9 cellular contexts compared by ENCODE assay signal in the genomic region with DNA sequence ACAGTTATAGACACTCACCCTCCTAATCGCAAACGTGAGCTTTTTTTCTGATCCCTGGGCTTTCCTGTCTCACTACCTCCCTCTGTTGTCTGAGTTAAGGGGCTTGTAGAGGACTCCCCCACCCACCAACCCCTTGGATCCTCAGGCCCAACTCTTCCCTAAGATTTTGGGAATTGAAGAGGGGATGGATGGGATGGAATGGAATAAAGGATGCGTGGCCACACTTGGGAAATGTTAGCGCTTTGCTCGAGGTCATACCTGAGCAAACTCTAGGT. TPM values are rescaled to one million over a fixed set of nuclear protein-coding genes. Genes with fewer than 3 reads are reported as not detected.
DNase-seq lines count a peak whose midpoint lies in the region; ATAC-seq and TF ChIP-seq lines count a peak whose summit lies in the region.
"Had no signal": no experiment of that assay in that cellular context is flagged by ENCODE, and none has a peak within 500 bp of the region (broad histone marks: within the 10 kb centered on the region; RNA-seq: fewer than 3 reads in every experiment).

No MANE protein-coding gene starts in this region.

- H3K4me3 Mint-ChIP-seq in osteocyte (ENCODE audit: unreplicated experiment): peak overlapping the region; percentile 51

- H3K9me3 Mint-ChIP-seq in osteocyte (ENCODE audit: unreplicated experiment): no peaks in the 10 kb centered on the region

- DNase-seq in DMS53 (lab: John Stamatoyannopoulos, UW) (peak; percentile 34), DMS53 treated with DMSO at 0.1 percent for 48 hours (lab: John Stamatoyannopoulos, UW; ENCODE audit: unreplicated experiment) (no peak), NCI-H146 (lab: John Stamatoyannopoulos, UW) (peak; percentile 42), mammary epithelial cell (no peak), osteocyte (ENCODE audit: extremely low spot score, unreplicated experiment) (no peak), HAP-1 (ENCODE audit: low spot score in 2 of 2) (no peak)
- DNase-seq in stimulated activated CD4-positive, alpha-beta T cell treated with anti-CD3 and anti-CD28 coated beads, Interleukin-12 subunit alpha, Interleukin-12 subunit beta, amount 100 ng/mL, for 4 hours: no peak
- DNase-seq: 8988T had no signal

- H3K9me3 ChIP-seq in mammary epithelial cell (replicated peaks; ENCODE audit: insufficient read depth, low read length) (peaks cover 2% of the 10 kb centered on the region), HAP-1 (no peaks in the 10 kb centered on the region)

- BruUV-seq in mammary epithelial cell (replicated peaks; lab: Mats Ljungman, UMichigan): no TSS peak

- dilution Hi-C loops in mammary epithelial cell (cut with HindIII; ENCODE audit: low sequenced_read_pairs): no loop called here

- intact Hi-C loops in mammary epithelial cell (cut with micrococcal nuclease): loop anchor here (10.0 kb wide), 1 partner anchor 841 kb away; no protein-coding TSS in a partner anchor

- H3K36me3 ChIP-seq in mammary epithelial cell (ENCODE audit: insufficient read depth, low read length) (no peaks in the 10 kb centered on the region), HAP-1 (replicated peaks) (no peaks in the 10 kb centered on the region)

- 37% methylated on average over 5 of the region's 5 CpGs for WGBS in mammary epithelial cell (ENCODE audit: low coverage, missing lambda C conversion rate)

- no peaks in the 10 kb centered on the region for H3K36me3 Mint-ChIP-seq in osteocyte (ENCODE audit: unreplicated experiment)

- H3K27me3 Mint-ChIP-seq in osteocyte (ENCODE audit: unreplicated experiment): peaks cover 51% of the 10 kb centered on the region

- CTCF ChIA-PET in mammary epithelial cell (lab: Charles Lee; ENCODE audit: low non-redundant PET): interaction anchor here (0.5 kb wide), 1 partner anchor 819 kb away, joined by 3 read pairs; no protein-coding TSS in a partner anchor

- no peaks in the 10 kb centered on the region for H3K27me3 ChIP-seq in mammary epithelial cell (ENCODE audit: insufficient read depth, low read length)
- H3K27me3 ChIP-seq in HAP-1 (ENCODE audit: low read depth): peaks cover 52% of the 10 kb centered on the region

- H4K20me1 ChIP-seq in mammary epithelial cell (ENCODE audit: insufficient read depth, low read length): no peaks in the 10 kb centered on the region

- no peaks in the 10 kb centered on the region for H3K79me2 ChIP-seq in mammary epithelial cell (ENCODE audit: insufficient read depth, low read length)

- H3K27ac ChIP-seq in mammary epithelial cell (ENCODE audit: insufficient read depth, low read depth, low read length): no peak overlapping the region

- no peak overlapping the region for H3K4me3 ChIP-seq in mammary epithelial cell (replicated peaks in 1 of 3; ENCODE audit: insufficient read depth in 1 of 3, low read depth in 2 of 3, low read length in 3 of 3)
- H3K4me3 ChIP-seq in HAP-1: no peak overlapping the region

- H3K4me1 ChIP-seq in mammary epithelial cell (ENCODE audit: insufficient read depth, low read length) (no peaks in the 10 kb centered on the region), HAP-1 (no peaks in the 10 kb centered on the region)

- no peak for ATAC-seq in HG03280 (IDR thresholded peaks at IDR 0.05; ENCODE audit: unreplicated experiment)

- H3K4me2 ChIP-seq in mammary epithelial cell (ENCODE audit: insufficient read depth, low read depth, low read length): no peak overlapping the region

- H3K27ac Mint-ChIP-seq in osteocyte (ENCODE audit: unreplicated experiment): no peak overlapping the region

- H2AFZ ChIP-seq in mammary epithelial cell (ENCODE audit: low read depth, low read length): peak overlapping the region; percentile 89

- H3K9ac ChIP-seq in mammary epithelial cell (ENCODE audit: insufficient read depth, low read length): no peak overlapping the region

- in situ Hi-C loops in mammary epithelial cell (cut with MboI; ENCODE audit: low sequenced_read_pairs in 2 of 2): no loop called here
- in situ Hi-C loops in HAP-1 (cut with MboI; ENCODE audit: low sequenced_read_pairs): no loop called here

- TF ChIP-seq CTCF in mammary epithelial cell (conservative IDR thresholded peaks at IDR 0.05 in 1 of 2, IDR thresholded peaks at IDR 0.05 in 1 of 2; ENCODE audit: extremely low read depth in 1 of 2, insufficient read depth in 1 of 2, low read depth in 1 of 2, low read length in 2 of 2) (no peak), osteocyte (IDR thresholded peaks at IDR 0.05) (peak; percentile 21)

- peaks cover 14% of the 10 kb centered on the region for H3K4me1 Mint-ChIP-seq in osteocyte (ENCODE audit: unreplicated experiment)

RNA-seq across cellular contexts. Expression of gene CNKSR2, which starts 1.5 kb away (rescaled TPM):
- total RNA-seq in mammary epithelial cell: 1 to 10 TPM; 1.7 to 2.7 TPM
- polyA plus RNA-seq in mammary epithelial cell: 0.65 TPM
- polyA minus RNA-seq in mammary epithelial cell: not detected
- total RNA-seq in osteocyte: 1.1 and 2.5 TPM in 2 replicates

Comparison
In these comparisons a context has a peak if more than half of its experiments do, and no peak if none do; other contexts are left out.
1. DNase-seq: peak in DMS53 (single experiment) and NCI-H146 (single experiment); none in DMS53 treated with DMSO at 0.1 percent for 48 hours (single experiment), mammary epithelial cell (single experiment), osteocyte (single experiment), HAP-1 (0 of 2) and stimulated activated CD4-positive, alpha-beta T cell treated with anti-CD3 and anti-CD28 coated beads, Interleukin-12 subunit alpha, Interleukin-12 subunit beta, amount 100 ng/mL, for 4 hours (single experiment).